Comparison of ENCODE assay signal across 9 cellular contexts in genomic region chr2:10378189-10378588, GRCh38.
DNase-seq lines count a peak whose midpoint lies in the region; ATAC-seq and TF ChIP-seq lines count a peak whose summit lies in the region.
"Had no signal": no experiment of that assay in that cellular context is flagged by ENCODE, and none has a peak within 500 bp of the region (broad histone marks: within the 10 kb centered on the region; RNA-seq: fewer than 3 reads in every experiment).

No MANE protein-coding gene starts in this region.

- H3K4me3 ChIP-seq in mucosa of descending colon (no peak overlapping the region), coronary artery (no peak overlapping the region)
- H3K4me3 ChIP-seq: K562 had no signal

- no peak overlapping the region for H3K27ac Mint-ChIP-seq in nephron progenitor cell

- H3K4me3 Mint-ChIP-seq in nephron progenitor cell = no peak overlapping the region

- H3K27me3 Mint-ChIP-seq in nephron progenitor cell (ENCODE audit: low read depth, poor library complexity) = peaks cover 4% of the 10 kb centered on the region

- no peaks in the 10 kb centered on the region for H3K9me3 ChIP-seq in mucosa of descending colon

- no peak for TF ChIP-seq CTCF in mucosa of descending colon (IDR thresholded peaks at IDR 0.05)
- TF ChIP-seq CTCF in coronary artery (IDR thresholded peaks at IDR 0.05) = no peak
- TF ChIP-seq CTCF in nephron progenitor cell (IDR thresholded peaks at IDR 0.05) = no peak

- H3K36me3 Mint-ChIP-seq in nephron progenitor cell (ENCODE audit: low read depth) = no peaks in the 10 kb centered on the region

- no peaks in the 10 kb centered on the region for H3K9me3 Mint-ChIP-seq in nephron progenitor cell

- intact Hi-C loops in mucosa of descending colon (cut with DNase I, micrococcal nuclease) = no loop called here

- ATAC-seq in GM18868 (IDR thresholded peaks at IDR 0.05; ENCODE audit: unreplicated experiment) = peak; percentile 69
- peak; percentile 79 for ATAC-seq in HG02642 (IDR thresholded peaks at IDR 0.05; ENCODE audit: poor library complexity, unreplicated experiment)
- ATAC-seq in mucosa of descending colon = peak; percentile 43
- ATAC-seq: K562 had no signal

- H3K36me3 ChIP-seq in mucosa of descending colon (ENCODE audit: low read depth) = no peaks in the 10 kb centered on the region

- DNase-seq in NCI-H510A (lab: John Stamatoyannopoulos, UW) (peak; percentile 55), mucosa of descending colon (peak in 1 of 3 donors; percentile 60), coronary artery (ENCODE audit: low spot score) (no peak), NOMO-1 treated with DMSO at 0.1 percent for 48 hours (lab: John Stamatoyannopoulos, UW; ENCODE audit: unreplicated experiment) (no peak), nephron progenitor cell (no peak), C1 segment of cervical spinal cord (lab: John Stamatoyannopoulos, UW) (no peak)

- H3K4me1 ChIP-seq in mucosa of descending colon (ENCODE audit: low read depth) = peaks cover 19% of the 10 kb centered on the region

- no peak overlapping the region for H3K27ac ChIP-seq in coronary artery

- peaks cover 69% of the 10 kb centered on the region for H3K4me1 Mint-ChIP-seq in nephron progenitor cell
